ENCODE assay signal across 26 cellular contexts in the genomic region with DNA sequence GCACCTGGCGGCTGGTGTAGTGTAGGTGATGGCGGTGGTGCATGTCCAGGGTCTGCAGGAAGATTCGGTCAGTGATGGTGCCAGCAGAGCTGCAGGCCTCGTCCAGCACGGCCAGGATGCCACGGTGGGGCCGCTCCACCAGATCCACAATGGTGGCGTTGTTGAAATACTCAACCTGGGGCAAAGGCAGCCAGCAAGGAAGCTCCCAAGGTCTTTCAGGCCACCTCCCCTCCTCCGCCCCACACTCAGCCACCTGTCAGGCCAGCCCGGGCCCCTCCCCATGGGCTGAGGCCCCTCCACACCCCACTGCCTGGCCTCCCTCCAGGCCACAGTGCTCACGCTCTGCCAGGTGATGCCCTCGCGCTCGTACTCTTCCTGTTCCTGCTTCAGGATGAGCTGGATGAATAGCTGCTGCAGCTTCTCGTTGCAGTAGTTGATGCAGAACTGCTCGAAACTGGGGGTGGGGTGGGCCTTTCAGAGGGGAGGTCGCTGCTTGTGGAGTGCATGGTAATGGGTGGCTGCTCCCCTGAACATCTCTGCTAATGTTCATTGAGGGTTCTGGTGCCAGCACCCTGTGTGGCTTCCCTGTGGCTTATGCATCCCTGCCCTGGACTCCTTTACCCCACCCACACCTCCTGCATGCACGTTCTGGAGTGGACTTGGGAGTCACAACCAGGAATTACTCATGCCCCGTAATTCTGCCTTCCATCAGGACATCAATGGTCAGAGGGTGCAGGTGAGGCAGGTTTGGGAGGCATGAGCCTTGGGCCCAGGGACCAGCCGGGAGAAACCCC. TPM values are rescaled to one million over a fixed set of nuclear protein-coding genes. Genes with fewer than 3 reads are reported as not detected.
DNase-seq lines count a peak whose midpoint lies in the region; ATAC-seq, FAIRE-seq and TF ChIP-seq lines count a peak whose summit lies in the region.
"Had no signal": no experiment of that assay in that cellular context is flagged by ENCODE, and none has a peak within 500 bp of the region (broad histone marks: within the 10 kb centered on the region; RNA-seq: fewer than 3 reads in every experiment).

No MANE protein-coding gene starts in this region.

- in situ Hi-C loops in GM12878 (cut with MboI) = loop anchor here (10.0 kb wide), 1 partner anchor 165 kb away; no protein-coding TSS in a partner anchor

- no peak overlapping the region for H2BK120ac ChIP-seq in H9 (ENCODE audit: low read depth, low read length, poor library complexity, severe bottlenecking)

- no peak overlapping the region for H2BK20ac ChIP-seq in H9 (ENCODE audit: low read depth, low read length, poor library complexity, severe bottlenecking)

- TF ChIP-seq CTCF in H9 (conservative IDR thresholded peaks at IDR 0.05) = no peak
- TF ChIP-seq CTCF in GM12878 (IDR thresholded peaks at IDR 0.05 in 2 of 3, conservative IDR thresholded peaks at IDR 0.05 in 1 of 3; ENCODE audit: control insufficient read depth in 2 of 3, extremely low read depth in 1 of 3, insufficient read depth in 1 of 3, low read depth in 3 of 3, low read length in 3 of 3) = no peak

- H2BK12ac ChIP-seq in H9 (ENCODE audit: insufficient read length, low read depth, low read length) = no peak overlapping the region

- H2AFZ ChIP-seq in H9 (ENCODE audit: low read length) (no peak overlapping the region), GM12878 (ENCODE audit: control insufficient read depth, low read depth, low read length) (no peak overlapping the region)
- H2AFZ ChIP-seq: PC-9 had no signal

- DNase-seq in activated T-cell treated with anti-CD3 and anti-CD28 coated beads, Interleukin-2, amount 50 U/mL, for 24 hours = no peak
- no peak for DNase-seq in activated T-cell treated with anti-CD3 and anti-CD28 coated beads, Interleukin-2, amount 50 U/mL, for 1 hour
- DNase-seq in H9 (peak; percentile 18), GM12878 (ENCODE audit: low read depth, low spot score) (no peak), NOMO-1 (lab: John Stamatoyannopoulos, UW; ENCODE audit: unreplicated experiment in 2 of 2) (no peak)
- no peak for DNase-seq in stimulated activated naive B cell treated with anti-CD40 and anti-IgM and Interleukin-4, amounts not matched to agents 10 μg/mL and 1 μg/mL and 100 μg/mL, for 72 hours
- DNase-seq: activated CD4-positive, CD25-positive, alpha-beta regulatory T cell treated with anti-CD3 and anti-CD28 coated beads, Interleukin-2, amount 50 U/mL, for 72 hours; AML-193; Caco-2; foreskin fibroblast; MG63; natural killer cell; NCI-H1930; NCI-H526 treated with DMSO at 0.1 percent for 48 hours; stimulated activated CD4-positive, alpha-beta T cell treated with anti-CD3 and anti-CD28 coated beads, Interleukin-4, amount 100 ng/mL, for 24 hours; T-helper 9 cell had no signal

- no peak overlapping the region for H4K91ac ChIP-seq in H9 (ENCODE audit: insufficient read length, low read depth, low read length)

- H3K27ac Mint-ChIP-seq in activated T-cell treated with anti-CD3 and anti-CD28 coated beads, Interleukin-2, amount 50 U/mL, for 24 hours = peak overlapping the region; percentile 11
- H3K27ac Mint-ChIP-seq in H9 = no peak overlapping the region; a peak in 1 of 7 replicates
- H3K27ac Mint-ChIP-seq in stimulated activated naive B cell treated with anti-CD40 and anti-IgM and Interleukin-4, amounts not matched to agents 10 μg/mL and 1 μg/mL and 100 μg/mL, for 72 hours = peak overlapping the region; percentile 47
- H3K27ac Mint-ChIP-seq: dendritic cell treated with granulocyte-macrophage colony-stimulating factor and Interleukin-4, amounts not matched to agents 40 ng/mL and 50 ng/mL, for 4 days; memory B cell had no signal

- no CpG with 5 or more reads among the region's 20 CpGs for WGBS in H9 (ENCODE audit: extremely low coverage, insufficient read length, low lambda C conversion rate)
- WGBS in GM12878 (ENCODE audit: insufficient coverage, insufficient replicate concordance, low lambda C conversion rate, missing lambda C conversion rate) = 71% methylated on average over 17 of the region's 20 CpGs

- H2AK5ac ChIP-seq in H9 (ENCODE audit: insufficient read length, low read length) = no peak overlapping the region

- H3K4ac ChIP-seq in H9 (ENCODE audit: low read depth, low read length) = no peak overlapping the region

- H3K27me3 ChIP-seq in H9 (ENCODE audit: insufficient read depth, low read length) (no peaks in the 10 kb centered on the region), GM12878 (replicated peaks in 1 of 2; ENCODE audit: control insufficient read depth in 2 of 2, insufficient read depth in 2 of 2, low read length in 1 of 2) (no peaks in the 10 kb centered on the region)
- H3K27me3 ChIP-seq: MG63, suprapubic skin had no signal

- no peak overlapping the region for H4K8ac ChIP-seq in H9 (replicated peaks; ENCODE audit: insufficient read length, low read depth, low read length)

- BruUV-seq in GM12878 (replicated peaks; lab: Mats Ljungman, UMichigan) = no TSS peak

- CTCF ChIA-PET in GM12878 (lab: Yijun Ruan, JAX) = no interaction called here

- POLR2A ChIA-PET in GM12878 (lab: Charles Lee) = no interaction called here

- H3K36me3 ChIP-seq in GM12878 (ENCODE audit: control insufficient read depth in 2 of 2, insufficient read depth in 2 of 2, low read length in 1 of 2) = peaks cover 45 to 55% of the 10 kb centered on the region in 2 experiments
- H3K36me3 ChIP-seq: MG63, suprapubic skin had no signal

- H3K4me1 ChIP-seq in H9 (ENCODE audit: insufficient read depth, low read length) = no peaks in the 10 kb centered on the region
- 0 out of 2 replicates have a peak, but pooled peaks cover 2% of the 10 kb centered on the region for H3K4me1 ChIP-seq in GM12878 (ENCODE audit: control insufficient read depth, insufficient read depth, low read length)
- H3K4me1 ChIP-seq: suprapubic skin had no signal

- no peaks in the 10 kb centered on the region for H3K9me3 Mint-ChIP-seq in activated T-cell treated with anti-CD3 and anti-CD28 coated beads, Interleukin-2, amount 50 U/mL, for 24 hours
- H3K9me3 Mint-ChIP-seq in H9 = no peaks in the 10 kb centered on the region
- H3K9me3 Mint-ChIP-seq in stimulated activated naive B cell treated with anti-CD40 and anti-IgM and Interleukin-4, amounts not matched to agents 10 μg/mL and 1 μg/mL and 100 μg/mL, for 72 hours = no peaks in the 10 kb centered on the region
- H3K9me3 Mint-ChIP-seq: activated naive CD4-positive, alpha-beta T cell treated with anti-CD3 and anti-CD28 coated beads, Interleukin-2, amount 50 U/mL, for 72 hours; dendritic cell treated with granulocyte-macrophage colony-stimulating factor and Interleukin-4, amounts not matched to agents 40 ng/mL and 50 ng/mL, for 4 days; memory B cell; natural killer cell had no signal

- TF ChIP-seq EP300 in GM12878 (IDR thresholded peaks at IDR 0.05; ENCODE audit: borderline replicate concordance in 1 of 2, control insufficient read depth in 1 of 2, low read depth in 2 of 2, low read length in 2 of 2) = no peak

- RAD21 ChIA-PET in GM12878 (lab: Charles Lee; ENCODE audit: unreplicated experiment) = interaction anchor here (1.1 to 1.3 kb wide), 2 partner anchors 52 to 166 kb away, joined by 3 to 5 read pairs; no protein-coding TSS in a partner anchor

- H3K27ac ChIP-seq in H9 (ENCODE audit: insufficient read length, low read depth, low read length) (no peak overlapping the region), GM12878 (ENCODE audit: control insufficient read depth, insufficient read depth) (no peak overlapping the region)
- H3K27ac ChIP-seq: PC-9, SK-N-MC, suprapubic skin had no signal

- no peak for TF ChIP-seq RAD21 in GM12878 (IDR thresholded peaks at IDR 0.05; ENCODE audit: insufficient read depth, low read depth, low read length)

- no peak overlapping the region for H3K23ac ChIP-seq in H9 (ENCODE audit: insufficient read length, low read depth, low read length)

- H3K79me2 ChIP-seq in H9 (ENCODE audit: insufficient read depth, low read length) (no peaks in the 10 kb centered on the region), GM12878 (ENCODE audit: control insufficient read depth, insufficient read depth, low read length) (peaks cover 18% of the 10 kb centered on the region)

- H2BK5ac ChIP-seq in H9 (ENCODE audit: insufficient read length, low read length) = no peak overlapping the region

- H3K36me3 Mint-ChIP-seq in activated T-cell treated with anti-CD3 and anti-CD28 coated beads, Interleukin-2, amount 50 U/mL, for 24 hours (ENCODE audit: low read depth) = peaks cover 99% of the 10 kb centered on the region
- H3K36me3 Mint-ChIP-seq in H9 (ENCODE audit: insufficient read depth in 1 of 3, low read depth in 3 of 3) = no peaks in the 10 kb centered on the region; a peak in 1 of 7 replicates
- H3K36me3 Mint-ChIP-seq in stimulated activated naive B cell treated with anti-CD40 and anti-IgM and Interleukin-4, amounts not matched to agents 10 μg/mL and 1 μg/mL and 100 μg/mL, for 72 hours = peaks cover 43 to 74% of the 10 kb centered on the region in 2 donors
- H3K36me3 Mint-ChIP-seq: natural killer cell had no signal

- H3K23me2 ChIP-seq in H9 (ENCODE audit: insufficient read length, low read depth, low read length, poor library complexity, severe bottlenecking) = no peaks in the 10 kb centered on the region

- SMC1A ChIA-PET in GM12878 (lab: Charles Lee; ENCODE audit: uncharacterized antibody, unreplicated experiment) = no interaction called here

- no peak overlapping the region; the same call in 1 of the 2 replicates for H3K14ac ChIP-seq in H9 (ENCODE audit: insufficient read depth, low read length)

- intact Hi-C loops in GM12878 (cut with micrococcal nuclease; ENCODE audit: unreplicated experiment) = no loop called here

- H3K56ac ChIP-seq in H9 (ENCODE audit: insufficient read length, low read depth, low read length) = no peak overlapping the region

- no peaks in the 10 kb centered on the region for H3K79me1 ChIP-seq in H9 (ENCODE audit: insufficient read depth, low read depth, low read length, poor library complexity, severe bottlenecking)

- H3K27me3 Mint-ChIP-seq in activated T-cell treated with anti-CD3 and anti-CD28 coated beads, Interleukin-2, amount 50 U/mL, for 24 hours = no peaks in the 10 kb centered on the region
- H3K27me3 Mint-ChIP-seq in H9 (ENCODE audit: low read depth) = no peaks in the 10 kb centered on the region; the same call in 1 of the 2 replicates
- H3K27me3 Mint-ChIP-seq in stimulated activated naive B cell treated with anti-CD40 and anti-IgM and Interleukin-4, amounts not matched to agents 10 μg/mL and 1 μg/mL and 100 μg/mL, for 72 hours = no peaks in the 10 kb centered on the region
- H3K27me3 Mint-ChIP-seq: dendritic cell treated with granulocyte-macrophage colony-stimulating factor and Interleukin-4, amounts not matched to agents 40 ng/mL and 50 ng/mL, for 4 days; memory B cell had no signal

- H3K4me3 Mint-ChIP-seq in activated T-cell treated with anti-CD3 and anti-CD28 coated beads, Interleukin-2, amount 50 U/mL, for 24 hours = no peak overlapping the region
- H3K4me3 Mint-ChIP-seq in H9 = no peak overlapping the region; a peak in 1 of 5 replicates
- H3K4me3 Mint-ChIP-seq in stimulated activated naive B cell treated with anti-CD40 and anti-IgM and Interleukin-4, amounts not matched to agents 10 μg/mL and 1 μg/mL and 100 μg/mL, for 72 hours = no peak overlapping the region
- H3K4me3 Mint-ChIP-seq: dendritic cell treated with granulocyte-macrophage colony-stimulating factor and Interleukin-4, amounts not matched to agents 40 ng/mL and 50 ng/mL, for 4 days; memory B cell; natural killer cell had no signal

- peaks cover 33% of the 10 kb centered on the region for H3K4me1 Mint-ChIP-seq in activated T-cell treated with anti-CD3 and anti-CD28 coated beads, Interleukin-2, amount 50 U/mL, for 24 hours (ENCODE audit: low read depth)
- H3K4me1 Mint-ChIP-seq in H9 = peaks cover 0 to 5% of the 10 kb centered on the region in 2 experiments; a peak in 3 of 4 replicates
- H3K4me1 Mint-ChIP-seq in stimulated activated naive B cell treated with anti-CD40 and anti-IgM and Interleukin-4, amounts not matched to agents 10 μg/mL and 1 μg/mL and 100 μg/mL, for 72 hours = peaks cover 25 to 43% of the 10 kb centered on the region in 2 donors

- no peaks in the 10 kb centered on the region for H4K20me1 ChIP-seq in H9 (ENCODE audit: control insufficient read depth, insufficient read depth, insufficient read length)
- H4K20me1 ChIP-seq in GM12878 (ENCODE audit: control insufficient read depth, insufficient read depth) = peaks cover 7% of the 10 kb centered on the region

- peak; percentile 18; the same call in 1 of the 2 replicates for TF ChIP-seq POLR2A in GM12878 (IDR thresholded peaks at IDR 0.05; ENCODE audit: low read depth, low read length)

- H3K9ac ChIP-seq in H9 (ENCODE audit: extremely low read depth, insufficient read length, low read length) = no peak overlapping the region
- no peak overlapping the region for H3K9ac ChIP-seq in GM12878 (ENCODE audit: control insufficient read depth, insufficient read depth, low read length)

- H3K4me3 ChIP-seq in GM12878 = no peak overlapping the region
- H3K4me3 ChIP-seq: MG63, PC-9, SK-N-MC, suprapubic skin had no signal

- H3K9me3 ChIP-seq in H9 (ENCODE audit: control insufficient read depth, low read depth, low read length) = no peaks in the 10 kb centered on the region
- H3K9me3 ChIP-seq in GM12878 (replicated peaks; ENCODE audit: control insufficient read depth, insufficient read depth, low read length) = no peaks in the 10 kb centered on the region
- H3K9me3 ChIP-seq: Caco-2, MG63, suprapubic skin had no signal

- FAIRE-seq in GM12878 (lab: Jason Lieb, UNC) = no peak
- FAIRE-seq: G401.6, GM12891 had no signal

- H3K18ac ChIP-seq in H9 (ENCODE audit: insufficient read length, low read depth, low read length) = no peak overlapping the region

- H4K5ac ChIP-seq in H9 (ENCODE audit: insufficient read length, low read depth, low read length) = no peak overlapping the region

- H3T11ph ChIP-seq in H9 (ENCODE audit: low read length) = no peak overlapping the region

- no peak overlapping the region for H2BK15ac ChIP-seq in H9 (ENCODE audit: low read depth, low read length)

- ATAC-seq in GM12878 (no peak), HG02642 (IDR thresholded peaks at IDR 0.05; ENCODE audit: poor library complexity, unreplicated experiment) (no peak), HG02678 (IDR thresholded peaks at IDR 0.05; ENCODE audit: unreplicated experiment) (no peak)
- ATAC-seq in stimulated activated naive B cell treated with anti-CD40 and anti-IgM and Interleukin-4, amounts not matched to agents 10 μg/mL and 1 μg/mL and 100 μg/mL, for 72 hours (replicated peaks) = no peak
- ATAC-seq: activated naive CD4-positive, alpha-beta T cell treated with anti-CD3 and anti-CD28 coated beads, Interleukin-2, amount 50 U/mL, for 72 hours; natural killer cell had no signal

- no peak overlapping the region for H3K4me2 ChIP-seq in H9 (ENCODE audit: insufficient read depth, insufficient read length, low read length)
- no peak overlapping the region for H3K4me2 ChIP-seq in GM12878 (ENCODE audit: control insufficient read depth, insufficient read depth)
- H3K4me2 ChIP-seq: PC-9 had no signal

RNA-seq across cellular contexts. Expression of a gene that starts 8.9 kb away (rescaled TPM):
- total RNA-seq in H9 (2021) (0.55 and 0.57 TPM in 2 replicates), GM12878 (2014; rRNA removed) (154 and 176 TPM in 2 replicates), GM12878 (2014; rRNA removed; fragmentation: Illumina TruSeq; extraction: Trizol) (63.7 and 66.1 TPM in 2 replicates), GM12878 (2021) (224 and 232 TPM in 2 replicates)
- total RNA-seq in GM12878 (2013; cell fraction: nucleolus; rRNA removed) = 406 and 444 TPM in 2 replicates
- polyA plus RNA-seq in GM12878 (2011; ENCODE audit: low read depth) = 91.4 TPM
- polyA plus RNA-seq in GM12878 (2011; rRNA removed) (54.3 and 118 TPM in 2 replicates), GM12878 (2014; fragmentation: Illumina TruSeq; extraction: Trizol) (36.1 and 77.2 TPM in 2 replicates), GM12878 (2014; fragmentation: Nextera tagmentation; extraction: Ambion mirVana) (1 to 10 TPM; 1.8 to 3.3 TPM), GM12878 (2014; rRNA removed) (150 and 184 TPM in 2 replicates), GM12878 (2016; fragmentation: Nextera tagmentation; extraction: Ambion mirVana) (100 to 1,000 TPM; 185 to 216 TPM)
- polyA plus RNA-seq in GM12878 (2011; cell fraction: cytosol; rRNA removed) = 111 and 152 TPM in 2 replicates
- 518 and 587 TPM in 2 replicates for polyA plus RNA-seq in GM12878 (2011; cell fraction: nucleus; rRNA removed)
- polyA plus RNA-seq in GM12878 (2012) = 195 and 215 TPM in 2 replicates
- 230 and 324 TPM in 2 replicates for polyA minus RNA-seq in GM12878 (2011; rRNA and poly(A)+ RNA removed)
- 97.1 and 110 TPM in 2 replicates for polyA minus RNA-seq in GM12878 (2011; cell fraction: cytosol; rRNA and poly(A)+ RNA removed)
- 238 and 294 TPM in 2 replicates for polyA minus RNA-seq in GM12878 (2011; cell fraction: nucleus; rRNA and poly(A)+ RNA removed)

RNA-seq across cellular contexts. Expression of a gene that starts 30.1 kb away (rescaled TPM):
- 30.4 and 30.5 TPM in 2 replicates for total RNA-seq in H9 (2021)
- total RNA-seq in GM12878 (2013; cell fraction: nucleolus; rRNA removed) = 36.2 and 40.0 TPM in 2 replicates
- 71.6 and 74.7 TPM in 2 replicates for total RNA-seq in GM12878 (2014; rRNA removed)
- total RNA-seq in GM12878 (2014; rRNA removed; fragmentation: Illumina TruSeq; extraction: Trizol) = 34.3 and 35.6 TPM in 2 replicates
- total RNA-seq in GM12878 (2021) = 61.2 and 61.6 TPM in 2 replicates
- 25.8 TPM for polyA plus RNA-seq in GM12878 (2011; ENCODE audit: low read depth)
- polyA plus RNA-seq in GM12878 (2011; rRNA removed) = 22.5 and 30.2 TPM in 2 replicates
- 45.3 and 56.3 TPM in 2 replicates for polyA plus RNA-seq in GM12878 (2011; cell fraction: cytosol; rRNA removed)
- polyA plus RNA-seq in GM12878 (2011; cell fraction: nucleus; rRNA removed) = 67.7 and 71.7 TPM in 2 replicates
- polyA plus RNA-seq in GM12878 (2012) = 51.5 and 60.9 TPM in 2 replicates
- 19.1 and 36.2 TPM in 2 replicates for polyA plus RNA-seq in GM12878 (2014; fragmentation: Illumina TruSeq; extraction: Trizol)
- polyA plus RNA-seq in GM12878 (2014; fragmentation: Nextera tagmentation; extraction: Ambion mirVana) = 1 to 10 TPM in 1 of 2 experiments, under 1 TPM in 1; 1.00 to 4.1 TPM
- polyA plus RNA-seq in GM12878 (2014; rRNA removed) = 70.8 and 73.7 TPM in 2 replicates
- 10 to 100 TPM; 75.2 to 82.3 TPM for polyA plus RNA-seq in GM12878 (2016; fragmentation: Nextera tagmentation; extraction: Ambion mirVana)
- 31.6 and 47.1 TPM in 2 replicates for polyA minus RNA-seq in GM12878 (2011; rRNA and poly(A)+ RNA removed)
- polyA minus RNA-seq in GM12878 (2011; cell fraction: cytosol; rRNA and poly(A)+ RNA removed) = 18.2 and 29.1 TPM in 2 replicates
- 15.1 and 19.7 TPM in 2 replicates for polyA minus RNA-seq in GM12878 (2011; cell fraction: nucleus; rRNA and poly(A)+ RNA removed)

Comparison
In these comparisons a context has a peak if more than half of its experiments do, and no peak if none do; other contexts are left out.
1. H3K27ac Mint-ChIP-seq: peak in activated T-cell treated with anti-CD3 and anti-CD28 coated beads, Interleukin-2, amount 50 U/mL, for 24 hours (single experiment) and stimulated activated naive B cell treated with anti-CD40 and anti-IgM and Interleukin-4, amounts not matched to agents 10 μg/mL and 1 μg/mL and 100 μg/mL, for 72 hours (single experiment); none in H9 (0 of 3).
2. RNA of a gene that starts 8.9 kb away (total RNA-seq): 63.7 to 444 TPM in GM12878; 0.55 to 0.57 TPM in H9; every median in the first group is over 10 times any median in the second.